17 cellular contexts compared by ENCODE assay signal in genomic region chr4:57148831-57149230, GRCh38. TPM values are rescaled to one million over a fixed set of nuclear protein-coding genes. Genes with fewer than 3 reads are reported as not detected.
DNase-seq lines count a peak whose midpoint lies in the region; TF ChIP-seq lines count a peak whose summit lies in the region.
"Had no signal": no experiment of that assay in that cellular context is flagged by ENCODE, and none has a peak within 500 bp of the region (broad histone marks: within the 10 kb centered on the region; RNA-seq: fewer than 3 reads in every experiment).

No MANE protein-coding gene starts in this region.

- CTCF ChIA-PET in CD4-positive, alpha-beta memory T cell (lab: Charles Lee; ENCODE audit: partially characterized antibody): interaction anchor here (2.9 kb wide), 1 partner anchor 15 kb away, joined by 20 read pairs; no protein-coding TSS in a partner anchor
- CTCF ChIA-PET in activated CD4-positive, alpha-beta memory T cell treated with anti-CD3 and anti-CD28 coated beads, Interleukin-2, amount 10 ng/mL, durations not matched to agents 7 days and 5 days (lab: Charles Lee): interaction anchor here (2.8 kb wide), 1 partner anchor 14 kb away, joined by 15 read pairs; no protein-coding TSS in a partner anchor

- no peaks in the 10 kb centered on the region for H3K36me3 Mint-ChIP-seq in CD4-positive, alpha-beta memory T cell
- no peaks in the 10 kb centered on the region for H3K36me3 Mint-ChIP-seq in activated CD4-positive, alpha-beta memory T cell treated with anti-CD3 and anti-CD28 coated beads, Interleukin-2, amount 10 ng/mL, durations not matched to agents 7 days and 5 days (ENCODE audit: low read depth)
- H3K36me3 Mint-ChIP-seq: immature natural killer cell had no signal

- H3K9me3 ChIP-seq in GM23248 (ENCODE audit: low read depth) (no peaks in the 10 kb centered on the region), smooth muscle cell (replicated peaks; ENCODE audit: low read depth) (no peaks in the 10 kb centered on the region)
- H3K9me3 ChIP-seq in CD4-positive, alpha-beta memory T cell (ENCODE audit: control insufficient read depth in 1 of 2, low read length in 2 of 2): no peaks in the 10 kb centered on the region
- H3K9me3 ChIP-seq: prostate gland, thyroid gland had no signal

- H3K4me1 ChIP-seq in GM23248 (ENCODE audit: insufficient read depth): peaks cover 29% of the 10 kb centered on the region
- H3K4me1 ChIP-seq in smooth muscle cell (ENCODE audit: low read depth): no peaks in the 10 kb centered on the region
- no peaks in the 10 kb centered on the region for H3K4me1 ChIP-seq in CD4-positive, alpha-beta memory T cell (ENCODE audit: insufficient read depth, low read length)
- H3K4me1 ChIP-seq: prostate gland, thyroid gland had no signal

- H3K36me3 ChIP-seq in GM23248 (ENCODE audit: low read depth) (no peaks in the 10 kb centered on the region), smooth muscle cell (ENCODE audit: low read depth) (no peaks in the 10 kb centered on the region)
- no peaks in the 10 kb centered on the region for H3K36me3 ChIP-seq in CD4-positive, alpha-beta memory T cell (ENCODE audit: insufficient read depth, low read length)
- H3K36me3 ChIP-seq: prostate gland, thyroid gland had no signal

- H3K27ac ChIP-seq in GM23248 (peak overlapping the region; percentile 89), smooth muscle cell (ENCODE audit: low read depth) (peak overlapping the region; percentile 94)
- H3K27ac ChIP-seq in CD4-positive, alpha-beta memory T cell (ENCODE audit: low read depth, low read length): no peak overlapping the region
- H3K27ac ChIP-seq: dorsolateral prefrontal cortex, prostate gland, thyroid gland had no signal

- H3K27ac Mint-ChIP-seq in CD4-positive, alpha-beta memory T cell: no peak overlapping the region
- H3K27ac Mint-ChIP-seq in activated CD4-positive, alpha-beta memory T cell treated with anti-CD3 and anti-CD28 coated beads, Interleukin-2, amount 10 ng/mL, durations not matched to agents 7 days and 5 days: no peak overlapping the region
- H3K27ac Mint-ChIP-seq: activated T-helper 2 cell treated with anti-CD3 and anti-CD28 coated beads, Interferon-gamma antibody, Interleukin-2, Interleukin-4, amounts not matched to agents 10 μg/mL and 5 μg/mL and 100 μg/mL, durations not matched to agents 14 hours and 24 hours and 36 hours had no signal

- H3F3A ChIP-seq in GM23248 (ENCODE audit: insufficient read depth) (peaks cover 31% of the 10 kb centered on the region), smooth muscle cell (ENCODE audit: low read depth) (peaks cover 12% of the 10 kb centered on the region)

- no peak overlapping the region for H3K4me3 Mint-ChIP-seq in CD4-positive, alpha-beta memory T cell
- H3K4me3 Mint-ChIP-seq in activated CD4-positive, alpha-beta memory T cell treated with anti-CD3 and anti-CD28 coated beads, Interleukin-2, amount 10 ng/mL, durations not matched to agents 7 days and 5 days: no peak overlapping the region
- H3K4me3 Mint-ChIP-seq: immature natural killer cell had no signal

- no peak for TF ChIP-seq CTCF in smooth muscle cell (IDR thresholded peaks at IDR 0.05; ENCODE audit: borderline replicate concordance, insufficient read depth, poor library complexity, severe bottlenecking)

- peak overlapping the region; percentile 55 for H3K4me2 ChIP-seq in GM23248 (ENCODE audit: unreplicated experiment)
- H3K4me2 ChIP-seq in smooth muscle cell: peak overlapping the region; percentile 54

- H3K4me1 Mint-ChIP-seq in CD4-positive, alpha-beta memory T cell: no peaks in the 10 kb centered on the region
- H3K4me1 Mint-ChIP-seq in activated CD4-positive, alpha-beta memory T cell treated with anti-CD3 and anti-CD28 coated beads, Interleukin-2, amount 10 ng/mL, durations not matched to agents 7 days and 5 days: no peaks in the 10 kb centered on the region

- H3K9ac ChIP-seq in GM23248 (peak overlapping the region; percentile 73), smooth muscle cell (ENCODE audit: low read depth) (peak overlapping the region; percentile 84)

- POLR2A ChIA-PET in CD4-positive, alpha-beta memory T cell (lab: Charles Lee; ENCODE audit: partially characterized antibody): no interaction called here
- POLR2A ChIA-PET in activated CD4-positive, alpha-beta memory T cell treated with anti-CD3 and anti-CD28 coated beads, Interleukin-2, amount 10 ng/mL, durations not matched to agents 7 days and 5 days (lab: Charles Lee): interaction anchor here (1.4 kb wide), 1 partner anchor 14 kb away, joined by 3 read pairs; no protein-coding TSS in a partner anchor

- DNase-seq in GM23248 (peak; percentile 90), astrocyte of the hippocampus (ENCODE audit: low read depth, low spot score) (peak; percentile 82), iris pigment epithelial cell (ENCODE audit: low read depth) (peak; percentile 80), smooth muscle cell (lab: John Stamatoyannopoulos, UW; ENCODE audit: unreplicated experiment) (no peak), UCSD-AML1 (lab: John Stamatoyannopoulos, UW; ENCODE audit: unreplicated experiment) (no peak)
- DNase-seq in CD4-positive, alpha-beta memory T cell: no peak
- DNase-seq in activated CD4-positive, alpha-beta memory T cell treated with anti-CD3 and anti-CD28 coated beads, Interleukin-2, amount 10 ng/mL, durations not matched to agents 7 days and 5 days: no peak
- DNase-seq: amygdala; dorsolateral prefrontal cortex; immature natural killer cell; NCI-H2171; NK-92 treated with Interleukin-12 subunit alpha and Interleukin-12 subunit beta, amount 100 ng/mL, for 24 hours; stimulated activated CD4-positive, alpha-beta T cell treated with anti-CD3 and anti-CD28 coated beads, Interleukin-1b, Interleukin-23, amount 100 ng/mL, for 48 hours; stimulated activated CD8-positive, alpha-beta memory T cell treated with anti-CD3 and anti-CD28 coated beads, Interleukin-4, amount 100 ng/mL, for 48 hours; thyroid gland had no signal

- no peaks in the 10 kb centered on the region for H3K9me3 Mint-ChIP-seq in CD4-positive, alpha-beta memory T cell
- H3K9me3 Mint-ChIP-seq in activated CD4-positive, alpha-beta memory T cell treated with anti-CD3 and anti-CD28 coated beads, Interleukin-2, amount 10 ng/mL, durations not matched to agents 7 days and 5 days: no peaks in the 10 kb centered on the region
- H3K9me3 Mint-ChIP-seq: activated T-helper 2 cell treated with anti-CD3 and anti-CD28 coated beads, Interferon-gamma antibody, Interleukin-2, Interleukin-4, amounts not matched to agents 10 μg/mL and 5 μg/mL and 100 μg/mL, durations not matched to agents 14 hours and 24 hours and 36 hours; immature natural killer cell had no signal

- H2AFZ ChIP-seq in GM23248 (no peak overlapping the region), smooth muscle cell (ENCODE audit: low read depth) (no peak overlapping the region)

- no peaks in the 10 kb centered on the region for H3K9me2 ChIP-seq in GM23248 (ENCODE audit: insufficient read depth)

- no peak overlapping the region for H3K4me3 ChIP-seq in GM23248
- no peak overlapping the region for H3K4me3 ChIP-seq in smooth muscle cell
- H3K4me3 ChIP-seq in CD4-positive, alpha-beta memory T cell (ENCODE audit: low read length in 2 of 2): no peak overlapping the region
- H3K4me3 ChIP-seq: dorsolateral prefrontal cortex, prostate gland, thyroid gland had no signal

- intact Hi-C loops in CD4-positive, alpha-beta memory T cell (cut with micrococcal nuclease): no loop called here

- H3K27me3 Mint-ChIP-seq in CD4-positive, alpha-beta memory T cell: peaks cover 3 to 13% of the 10 kb centered on the region in 2 donors
- H3K27me3 Mint-ChIP-seq in activated CD4-positive, alpha-beta memory T cell treated with anti-CD3 and anti-CD28 coated beads, Interleukin-2, amount 10 ng/mL, durations not matched to agents 7 days and 5 days: peaks cover 9% of the 10 kb centered on the region

- H3K79me2 ChIP-seq in GM23248 (ENCODE audit: insufficient read depth): no peaks in the 10 kb centered on the region
- H3K79me2 ChIP-seq in smooth muscle cell (ENCODE audit: low read depth): no peaks in the 10 kb centered on the region

- in situ Hi-C loops in GM23248 (cut with MboI): no loop called here

- no peaks in the 10 kb centered on the region for H4K20me1 ChIP-seq in GM23248 (ENCODE audit: insufficient read depth)
- H4K20me1 ChIP-seq in smooth muscle cell (ENCODE audit: low read depth): no peaks in the 10 kb centered on the region

- no peaks in the 10 kb centered on the region for H3K27me3 ChIP-seq in GM23248 (replicated peaks; ENCODE audit: insufficient read depth)
- H3K27me3 ChIP-seq in smooth muscle cell (ENCODE audit: low read depth): no peaks in the 10 kb centered on the region
- H3K27me3 ChIP-seq in CD4-positive, alpha-beta memory T cell (ENCODE audit: insufficient read depth, low read length): no peaks in the 10 kb centered on the region
- H3K27me3 ChIP-seq: dorsolateral prefrontal cortex, thyroid gland had no signal

RNA-seq across cellular contexts. Expression of gene IGFBP7, which starts 38.6 kb away (rescaled TPM):
- 949 and 951 TPM in 2 replicates for total RNA-seq in GM23248 (2014; rRNA removed; shearing (Covaris generic))
- 1,347 and 1,359 TPM in 2 replicates for polyA plus RNA-seq in GM23248 (2016; fragmentation: Nextera tagmentation; extraction: Ambion mirVana)
- total RNA-seq in smooth muscle cell: 998 and 1,065 TPM in 2 replicates
- polyA plus RNA-seq in smooth muscle cell: 1,105 and 1,684 TPM in 2 replicates
- total RNA-seq in CD4-positive, alpha-beta memory T cell: not detected
- not detected for polyA plus RNA-seq in CD4-positive, alpha-beta memory T cell
- total RNA-seq in activated CD4-positive, alpha-beta memory T cell treated with anti-CD3 and anti-CD28 coated beads, Interleukin-2, amount 10 ng/mL, durations not matched to agents 7 days and 5 days: not detected
- total RNA-seq: activated T-helper 2 cell treated with anti-CD3 and anti-CD28 coated beads, Interferon-gamma antibody, Interleukin-2, Interleukin-4, amounts not matched to agents 10 μg/mL and 5 μg/mL and 100 μg/mL, durations not matched to agents 14 hours and 24 hours and 36 hours had no signal

Comparison
In these comparisons a context has a peak if more than half of its experiments do, and no peak if none do; other contexts are left out.
1. DNase-seq: peak in GM23248 (single experiment), astrocyte of the hippocampus (single experiment) and iris pigment epithelial cell (single experiment); none in smooth muscle cell (single experiment), UCSD-AML1 (single experiment), CD4-positive, alpha-beta memory T cell (0 of 5) and activated CD4-positive, alpha-beta memory T cell treated with anti-CD3 and anti-CD28 coated beads, Interleukin-2, amount 10 ng/mL, durations not matched to agents 7 days and 5 days (single experiment).
2. RNA of gene IGFBP7, which starts 38.6 kb away (total RNA-seq): 998 to 1,065 TPM in smooth muscle cell and 949 to 951 TPM in GM23248; not detected in CD4-positive, alpha-beta memory T cell and not detected in activated CD4-positive, alpha-beta memory T cell treated with anti-CD3 and anti-CD28 coated beads, Interleukin-2, amount 10 ng/mL, durations not matched to agents 7 days and 5 days; every median in the first group is over 100 times any median in the second.